ENCODE assay signal across 10 cellular contexts in the genomic region with DNA sequence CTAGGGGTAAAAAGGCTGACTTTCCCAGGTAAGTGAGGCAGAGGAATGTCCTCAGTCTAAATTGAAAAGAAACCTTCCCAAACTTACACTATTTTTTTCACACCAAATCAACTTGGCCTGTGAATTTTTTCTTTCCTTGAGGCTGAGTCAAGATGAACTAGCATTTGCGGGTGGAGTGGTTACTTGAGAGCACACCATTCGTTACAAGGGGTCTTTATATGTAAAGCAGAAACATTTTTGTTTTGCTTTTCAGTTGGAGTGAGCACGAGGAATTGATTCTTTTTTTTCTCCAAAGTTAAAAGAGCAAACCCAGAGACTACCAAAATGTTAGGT. TPM values are rescaled to one million over a fixed set of nuclear protein-coding genes. Genes with fewer than 3 reads are reported as not detected.
DNase-seq lines count a peak whose midpoint lies in the region; ATAC-seq and TF ChIP-seq lines count a peak whose summit lies in the region.
"Had no signal": no experiment of that assay in that cellular context is flagged by ENCODE, and none has a peak within 500 bp of the region (broad histone marks: within the 10 kb centered on the region; RNA-seq: fewer than 3 reads in every experiment).

No MANE protein-coding gene starts in this region.

- H3K36me3 ChIP-seq in HAP-1 (replicated peaks) (no peaks in the 10 kb centered on the region), hepatocyte (replicated peaks; ENCODE audit: insufficient read depth, low read depth) (no peaks in the 10 kb centered on the region), skeletal muscle satellite cell (ENCODE audit: insufficient read depth, low read length) (no peaks in the 10 kb centered on the region)

- in situ Hi-C loops in HAP-1 (cut with MboI; ENCODE audit: low sequenced_read_pairs) = no loop called here

- H3K27me3 Mint-ChIP-seq in activated CD8-positive, alpha-beta T cell treated with anti-CD3 and anti-CD28 coated beads, Interleukin-2, amount 10 ng/mL, durations not matched to agents 7 days and 5 days (ENCODE audit: low read depth) = no peaks in the 10 kb centered on the region
- H3K27me3 Mint-ChIP-seq: IgD-negative memory B cell; stimulated activated naive B cell treated with anti-CD40 and anti-IgM and Interleukin-4, amounts not matched to agents 10 μg/mL and 1 μg/mL and 100 μg/mL, for 72 hours had no signal

- no peak overlapping the region for H3K27ac Mint-ChIP-seq in activated CD8-positive, alpha-beta T cell treated with anti-CD3 and anti-CD28 coated beads, Interleukin-2, amount 10 ng/mL, durations not matched to agents 7 days and 5 days
- H3K27ac Mint-ChIP-seq: IgD-negative memory B cell; stimulated activated naive B cell treated with anti-CD40 and anti-IgM and Interleukin-4, amounts not matched to agents 10 μg/mL and 1 μg/mL and 100 μg/mL, for 72 hours had no signal

- H3K4me2 ChIP-seq in hepatocyte (peak overlapping the region; percentile 74), skeletal muscle satellite cell (ENCODE audit: low read length) (peak overlapping the region; percentile 79)

- H3K4me1 Mint-ChIP-seq in activated CD8-positive, alpha-beta T cell treated with anti-CD3 and anti-CD28 coated beads, Interleukin-2, amount 10 ng/mL, durations not matched to agents 7 days and 5 days (ENCODE audit: low read depth) = peaks cover 41% of the 10 kb centered on the region

- no peak for ATAC-seq in activated CD8-positive, alpha-beta T cell treated with anti-CD3 and anti-CD28 coated beads, Interleukin-2, amount 10 ng/mL, durations not matched to agents 7 days and 5 days

- peaks cover 13% of the 10 kb centered on the region for H3K36me3 Mint-ChIP-seq in activated CD8-positive, alpha-beta T cell treated with anti-CD3 and anti-CD28 coated beads, Interleukin-2, amount 10 ng/mL, durations not matched to agents 7 days and 5 days (ENCODE audit: low read depth)

- peak overlapping the region; percentile 49 for H3K4me3 Mint-ChIP-seq in activated CD8-positive, alpha-beta T cell treated with anti-CD3 and anti-CD28 coated beads, Interleukin-2, amount 10 ng/mL, durations not matched to agents 7 days and 5 days

- H3K4me3 ChIP-seq in HAP-1 = 0 out of 2 replicates have a peak overlapping the region, but pooled peaks have one; percentile 1
- no peak overlapping the region for H3K4me3 ChIP-seq in hepatocyte
- peak overlapping the region; percentile 46 for H3K4me3 ChIP-seq in skeletal muscle satellite cell (ENCODE audit: low read length)

- CTCF ChIA-PET in activated CD8-positive, alpha-beta T cell treated with anti-CD3 and anti-CD28 coated beads, Interleukin-2, amount 10 ng/mL, durations not matched to agents 7 days and 5 days (lab: Charles Lee) = interaction anchor here (1.4 to 11.0 kb wide), 2 partner anchors 33 to 68 kb away, joined by 3 to 171 read pairs; partner anchors contain the start of gene MAML2

- H2AFZ ChIP-seq in hepatocyte = no peak overlapping the region

- H3K9me3 ChIP-seq in HAP-1 (no peaks in the 10 kb centered on the region), hepatocyte (ENCODE audit: low read depth) (no peaks in the 10 kb centered on the region), skeletal muscle satellite cell (replicated peaks; ENCODE audit: low read length) (no peaks in the 10 kb centered on the region)

- H4K20me1 ChIP-seq in hepatocyte (ENCODE audit: insufficient read depth, poor library complexity, severe bottlenecking) = no peaks in the 10 kb centered on the region

- H3K9ac ChIP-seq in skeletal muscle satellite cell (ENCODE audit: low read depth, low read length) = peak overlapping the region; percentile 80

- H3K27me3 ChIP-seq in HAP-1 (ENCODE audit: low read depth) (no peaks in the 10 kb centered on the region), hepatocyte (no peaks in the 10 kb centered on the region), skeletal muscle satellite cell (ENCODE audit: control insufficient read depth, insufficient read depth, low read length) (no peaks in the 10 kb centered on the region)

- no peak for TF ChIP-seq CTCF in hepatocyte (IDR thresholded peaks at IDR 0.05; ENCODE audit: poor library complexity)

- DNase-seq in HAP-1 (ENCODE audit: low spot score in 2 of 2) (no peak), hepatocyte (ENCODE audit: low spot score) (no peak), Kasumi-1 (lab: John Stamatoyannopoulos, UW) (no peak), NCI-H774 (lab: John Stamatoyannopoulos, UW) (no peak)
- no peak for DNase-seq in activated CD8-positive, alpha-beta T cell treated with anti-CD3 and anti-CD28 coated beads, Interleukin-2, amount 10 ng/mL, durations not matched to agents 7 days and 5 days
- no peak for DNase-seq in effector CD4-positive, alpha-beta T cell
- no peak for DNase-seq in activated CD8-positive, alpha-beta memory T cell treated with anti-CD3 and anti-CD28 coated beads, Interleukin-2, amount 50 U/mL, for 48 hours
- DNase-seq: stimulated activated naive B cell treated with anti-CD40 and anti-IgM and Interleukin-4, amounts not matched to agents 10 μg/mL and 1 μg/mL and 100 μg/mL, for 72 hours had no signal

- no peaks in the 10 kb centered on the region for H3K9me3 Mint-ChIP-seq in activated CD8-positive, alpha-beta T cell treated with anti-CD3 and anti-CD28 coated beads, Interleukin-2, amount 10 ng/mL, durations not matched to agents 7 days and 5 days (ENCODE audit: insufficient read depth)
- H3K9me3 Mint-ChIP-seq: IgD-negative memory B cell; stimulated activated naive B cell treated with anti-CD40 and anti-IgM and Interleukin-4, amounts not matched to agents 10 μg/mL and 1 μg/mL and 100 μg/mL, for 72 hours had no signal

- H3K27ac ChIP-seq in hepatocyte = peak overlapping the region; percentile 83

- H3K79me2 ChIP-seq in hepatocyte = peaks cover 72% of the 10 kb centered on the region

- WGBS in hepatocyte (ENCODE audit: low lambda C conversion rate, missing lambda C conversion rate) = 21% methylated on average over 3 of the region's 3 CpGs

- POLR2A ChIA-PET in activated CD8-positive, alpha-beta T cell treated with anti-CD3 and anti-CD28 coated beads, Interleukin-2, amount 10 ng/mL, durations not matched to agents 7 days and 5 days (lab: Charles Lee) = interaction anchor here (0.9 to 1.2 kb wide), 4 partner anchors 8 to 151 kb away, joined by 3 read pairs; no protein-coding TSS in a partner anchor

- no peaks in the 10 kb centered on the region for H3K9me2 ChIP-seq in hepatocyte (replicated peaks; ENCODE audit: insufficient read depth)

- peaks cover 49% of the 10 kb centered on the region for H3K4me1 ChIP-seq in HAP-1
- peaks cover 53% of the 10 kb centered on the region for H3K4me1 ChIP-seq in hepatocyte (ENCODE audit: insufficient read depth)
- H3K4me1 ChIP-seq in skeletal muscle satellite cell (ENCODE audit: control insufficient read depth, insufficient read depth, low read length) = peaks cover 89% of the 10 kb centered on the region

RNA-seq across cellular contexts. Expression of gene MAML2, which starts 36.4 kb away (rescaled TPM):
- total RNA-seq in activated CD8-positive, alpha-beta T cell treated with anti-CD3 and anti-CD28 coated beads, Interleukin-2, amount 10 ng/mL, durations not matched to agents 7 days and 5 days = 10 to 100 TPM; 14.7 to 15.5 TPM
- 14.0 and 15.3 TPM in 2 replicates for total RNA-seq in hepatocyte
- polyA plus RNA-seq in hepatocyte = 4.7 and 5.8 TPM in 2 replicates
- total RNA-seq in skeletal muscle satellite cell (2012; rRNA removed) = 14.0 and 15.0 TPM in 2 replicates
